In genomic region chr17:17724307-17724921, GRCh38 we compare ENCODE assay signal across 8 cellular contexts. TPM values are rescaled to one million over a fixed set of nuclear protein-coding genes. Genes with fewer than 3 reads are reported as not detected.
A peak's percentile ranks its signal among the peaks of the same experiment; 100 is the strongest.
DNase-seq lines count a peak whose midpoint lies in the region; ATAC-seq lines count a peak whose summit lies in the region.

No MANE protein-coding gene starts in this region.

- peak overlapping the region; percentile 66 for H3K4me3 ChIP-seq in skeletal muscle satellite cell (ENCODE audit: low read length)

- peak; percentile 58 for ATAC-seq in GM18502 (IDR thresholded peaks at IDR 0.05; ENCODE audit: poor library complexity, unreplicated experiment)
- ATAC-seq in left ventricle myocardium superior: peak; percentile 26
- ATAC-seq in GM21381 (IDR thresholded peaks at IDR 0.05; ENCODE audit: unreplicated experiment): no peak
- ATAC-seq in GM19395 (IDR thresholded peaks at IDR 0.05; ENCODE audit: unreplicated experiment): no peak
- ATAC-seq in HG02678 (IDR thresholded peaks at IDR 0.05; ENCODE audit: unreplicated experiment): no peak

- peak; percentile 67 for DNase-seq in AG08396 (ENCODE audit: low spot score)
- peak; percentile 68 for DNase-seq in activated CD8-positive, alpha-beta memory T cell treated with anti-CD3 and anti-CD28 coated beads, Interleukin-2, amount 50 U/mL, for 48 hours
- peak; percentile 64 for DNase-seq in left ventricle myocardium superior

- no peaks in the 10 kb centered on the region for H3K9me3 ChIP-seq in skeletal muscle satellite cell (replicated peaks; ENCODE audit: low read length)

- intact Hi-C loops in left ventricle myocardium superior (cut with micrococcal nuclease): no loop called here

- H3K4me1 ChIP-seq in skeletal muscle satellite cell (ENCODE audit: control insufficient read depth, insufficient read depth, low read length): peaks cover 27% of the 10 kb centered on the region

- no peaks in the 10 kb centered on the region for H3K27me3 ChIP-seq in skeletal muscle satellite cell (ENCODE audit: control insufficient read depth, insufficient read depth, low read length)

- peaks cover 5% of the 10 kb centered on the region for H3K36me3 ChIP-seq in skeletal muscle satellite cell (ENCODE audit: insufficient read depth, low read length)

- peak overlapping the region; percentile 63 for H3K9ac ChIP-seq in skeletal muscle satellite cell (ENCODE audit: low read depth, low read length)

- H3K4me2 ChIP-seq in skeletal muscle satellite cell (ENCODE audit: low read length): peak overlapping the region; percentile 97

RNA-seq across cellular contexts. Expression of gene RAI1, which starts 43.2 kb away (rescaled TPM):
- total RNA-seq in left ventricle myocardium superior: 30.1 TPM
- 7.4 and 8.1 TPM in 2 replicates for total RNA-seq in skeletal muscle satellite cell (2012; rRNA removed)

Comparison
In these comparisons a context has a peak if more than half of its experiments do, and no peak if none do; other contexts are left out.
1. ATAC-seq: peak in GM18502 (single experiment) and left ventricle myocardium superior (single experiment); none in GM21381 (single experiment), GM19395 (single experiment) and HG02678 (single experiment).
2. Peak in every context shown above with its lines, with median percentiles within 50 percentile points of each other: DNase-seq.